Comparison of ENCODE assay signal across 13 cellular contexts in genomic region chr1:228279722-228280105, GRCh38.
"Had no signal": no experiment of that assay in that cellular context is flagged by ENCODE, and none has a peak within 500 bp of the region (broad histone marks: within the 10 kb centered on the region; RNA-seq: fewer than 3 reads in every experiment).

No MANE protein-coding gene starts in this region.

- H3K27ac ChIP-seq: adrenal gland, esophagus muscularis mucosa, hepatocyte, stomach, thoracic aorta had no signal

- ATAC-seq: activated CD4-positive, CD25-positive, alpha-beta regulatory T cell treated with anti-CD3 and anti-CD28 coated beads, Interleukin-2, amount 50 U/mL, for 24 hours; sciatic nerve had no signal

- H3K4me3 Mint-ChIP-seq: activated naive CD4-positive, alpha-beta T cell treated with anti-CD3 and anti-CD28 coated beads, Interleukin-2, amount 10 ng/mL, durations not matched to agents 7 days and 5 days; mesothelial cell of epicardium; T-helper 2 cell treated with Interferon-gamma antibody and Interleukin-4, amounts not matched to agents 5 μg/mL and 100 μg/mL, for 36 hours had no signal

- H3K36me3 Mint-ChIP-seq: activated naive CD4-positive, alpha-beta T cell treated with anti-CD3 and anti-CD28 coated beads, Interleukin-2, amount 10 ng/mL, durations not matched to agents 7 days and 5 days had no signal

- H3K27ac Mint-ChIP-seq: activated naive CD4-positive, alpha-beta T cell treated with anti-CD3 and anti-CD28 coated beads, Interleukin-2, amount 10 ng/mL, durations not matched to agents 7 days and 5 days; mesothelial cell of epicardium; T-helper 2 cell treated with Interferon-gamma antibody and Interleukin-4, amounts not matched to agents 5 μg/mL and 100 μg/mL, for 36 hours had no signal

- H3K9me3 Mint-ChIP-seq: activated naive CD4-positive, alpha-beta T cell treated with anti-CD3 and anti-CD28 coated beads, Interleukin-2, amount 10 ng/mL, durations not matched to agents 7 days and 5 days; mesothelial cell of epicardium; T-helper 2 cell treated with Interferon-gamma antibody and Interleukin-4, amounts not matched to agents 5 μg/mL and 100 μg/mL, for 36 hours had no signal

- H3K27me3 ChIP-seq: adrenal gland, esophagus muscularis mucosa, hepatocyte, stomach had no signal

- H3K4me3 ChIP-seq: adrenal gland, esophagus muscularis mucosa, hepatocyte, stomach, thoracic aorta had no signal

- H3K27me3 Mint-ChIP-seq: activated naive CD4-positive, alpha-beta T cell treated with anti-CD3 and anti-CD28 coated beads, Interleukin-2, amount 10 ng/mL, durations not matched to agents 7 days and 5 days had no signal

- H3K9me3 ChIP-seq: adrenal gland, esophagus muscularis mucosa, stomach, thoracic aorta had no signal

- DNase-seq: activated CD4-positive, alpha-beta T cell treated with anti-CD3 and anti-CD28 coated beads, Interleukin-2, amount 50 U/mL, for 1 hour; activated naive CD4-positive, alpha-beta T cell treated with anti-CD3 and anti-CD28 coated beads, Interleukin-2, amount 10 ng/mL, durations not matched to agents 7 days and 5 days; stimulated activated CD4-positive, alpha-beta T cell treated with anti-CD3 and anti-CD28 coated beads, Interleukin-1b, Interleukin-23, amount 100 ng/mL, for 48 hours; stomach; SW 1271 had no signal

- H3K36me3 ChIP-seq: adrenal gland, thoracic aorta had no signal
